In the genomic region with DNA sequence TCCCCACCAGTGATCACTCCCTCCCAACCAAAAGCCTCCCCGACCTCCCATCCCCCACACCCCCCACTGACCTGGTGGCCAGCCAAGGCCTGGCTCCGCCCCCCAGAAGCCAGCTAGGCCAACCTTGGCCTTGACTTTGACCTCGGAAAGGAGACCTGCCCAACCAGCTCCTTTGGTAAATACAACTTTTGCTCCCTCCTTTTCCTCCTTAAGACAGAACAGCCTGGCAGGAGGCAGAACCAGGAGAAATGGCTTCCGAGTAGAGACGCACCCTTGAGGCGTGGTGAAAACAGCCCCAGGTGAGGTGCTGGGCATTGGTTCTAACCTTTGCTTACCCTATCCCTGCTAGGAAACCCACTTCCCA, we compare ENCODE assay signal across 10 cellular contexts. TPM values are rescaled to one million over a fixed set of nuclear protein-coding genes. Genes with fewer than 3 reads are reported as not detected.
DNase-seq lines count a peak whose midpoint lies in the region; ATAC-seq and TF ChIP-seq lines count a peak whose summit lies in the region.
"Had no signal": no experiment of that assay in that cellular context is flagged by ENCODE, and none has a peak within 500 bp of the region (broad histone marks: within the 10 kb centered on the region; RNA-seq: fewer than 3 reads in every experiment).

No MANE protein-coding gene starts in this region.

- no peaks in the 10 kb centered on the region for H3K27me3 ChIP-seq in lower lobe of right lung (ENCODE audit: low read depth)
- no peaks in the 10 kb centered on the region for H3K27me3 ChIP-seq in testis

- intact Hi-C loops in lower lobe of right lung (cut with DNase I) (no loop called here), testis (cut with DNase I; ENCODE audit: low total_unique reads) (no loop called here)

- peak overlapping the region; percentile 68 for H3K27ac ChIP-seq in lower lobe of right lung
- peak overlapping the region; percentile 18 to 44 for H3K27ac ChIP-seq in testis

- H3K27me3 Mint-ChIP-seq in activated naive CD8-positive, alpha-beta T cell treated with anti-CD3 and anti-CD28 coated beads, Interleukin-2, amount 50 U/mL, for 24 hours, result no peaks in the 10 kb centered on the region

- H3K4me3 ChIP-seq in lower lobe of right lung (no peak overlapping the region), testis (peak overlapping the region in 1 of 2 donors; percentile 15)
- H3K4me3 ChIP-seq: smooth muscle cell had no signal

- 49 to 61% methylated on average over 4 to 6 of the region's 6 CpGs for WGBS in testis, 2 donors

- H3K4me1 ChIP-seq in lower lobe of right lung (peaks cover 30% of the 10 kb centered on the region), testis (peaks cover 27% of the 10 kb centered on the region)

- H3K9me3 ChIP-seq in lower lobe of right lung, result no peaks in the 10 kb centered on the region
- no peaks in the 10 kb centered on the region for H3K9me3 ChIP-seq in testis

- no peak for TF ChIP-seq POLR2A in testis (IDR thresholded peaks at IDR 0.05)

- TF ChIP-seq CTCF in lower lobe of right lung (IDR thresholded peaks at IDR 0.05), result no peak
- no peak for TF ChIP-seq CTCF in testis (IDR thresholded peaks at IDR 0.05)

- peak overlapping the region; percentile 77 for H3K27ac Mint-ChIP-seq in activated naive CD8-positive, alpha-beta T cell treated with anti-CD3 and anti-CD28 coated beads, Interleukin-2, amount 50 U/mL, for 24 hours

- H3K4me3 Mint-ChIP-seq in activated naive CD8-positive, alpha-beta T cell treated with anti-CD3 and anti-CD28 coated beads, Interleukin-2, amount 50 U/mL, for 24 hours, result peak overlapping the region; percentile 44

- ATAC-seq in activated naive CD8-positive, alpha-beta T cell treated with anti-CD3 and anti-CD28 coated beads, Interleukin-2, amount 50 U/mL, for 24 hours, result no peak
- peak; percentile 73 to 78 for ATAC-seq in lower lobe of right lung

- H3K9me3 Mint-ChIP-seq in activated naive CD8-positive, alpha-beta T cell treated with anti-CD3 and anti-CD28 coated beads, Interleukin-2, amount 50 U/mL, for 24 hours, result no peaks in the 10 kb centered on the region

- DNase-seq in NCI-H2196 (lab: John Stamatoyannopoulos, UW; ENCODE audit: unreplicated experiment), result peak; percentile 36
- no peak for DNase-seq in NCI-H2196 treated with DMSO at 0.1 percent for 48 hours (lab: John Stamatoyannopoulos, UW; ENCODE audit: unreplicated experiment)
- no peak for DNase-seq in activated naive CD8-positive, alpha-beta T cell treated with anti-CD3 and anti-CD28 coated beads, Interleukin-2, amount 50 U/mL, for 24 hours
- no peak for DNase-seq in lower lobe of right lung
- DNase-seq in testis, result peak; percentile 70
- no peak for DNase-seq in NCI-H2107 (lab: John Stamatoyannopoulos, UW)
- DNase-seq in NCI-H748 treated with DMSO at 0.1 percent for 48 hours (lab: John Stamatoyannopoulos, UW), result no peak
- DNase-seq in activated effector memory CD4-positive, alpha-beta T cell treated with Interleukin-2 at 50 U/mL for 16 hours, result no peak
- DNase-seq: activated CD8-positive, alpha-beta memory T cell treated with anti-CD3 and anti-CD28 coated beads, Interleukin-2, amount 50 U/mL, for 4 hours had no signal

- H3K36me3 ChIP-seq in lower lobe of right lung, result no peaks in the 10 kb centered on the region
- H3K36me3 ChIP-seq in testis (ENCODE audit: low read depth, missing control alignments), result no peaks in the 10 kb centered on the region

- peaks cover 43% of the 10 kb centered on the region for H3K4me1 Mint-ChIP-seq in activated naive CD8-positive, alpha-beta T cell treated with anti-CD3 and anti-CD28 coated beads, Interleukin-2, amount 50 U/mL, for 24 hours

- no peaks in the 10 kb centered on the region for H3K36me3 Mint-ChIP-seq in activated naive CD8-positive, alpha-beta T cell treated with anti-CD3 and anti-CD28 coated beads, Interleukin-2, amount 50 U/mL, for 24 hours (ENCODE audit: low read depth)

RNA-seq across cellular contexts. Expression of a gene that starts 27.0 kb away (rescaled TPM):
- total RNA-seq in lower lobe of right lung (44.0 TPM), testis (10 to 100 TPM; 63.9 to 64.9 TPM)
- polyA plus RNA-seq in testis (ENCODE audit: insufficient read depth, low read depth, low replicate concordance), result 33.0 TPM

Comparison
In these comparisons a context has a peak if more than half of its experiments do, and no peak if none do; other contexts are left out.
1. DNase-seq: peak in NCI-H2196 (single experiment) and testis (single experiment); none in NCI-H2196 treated with DMSO at 0.1 percent for 48 hours (single experiment), activated naive CD8-positive, alpha-beta T cell treated with anti-CD3 and anti-CD28 coated beads, Interleukin-2, amount 50 U/mL, for 24 hours (single experiment), lower lobe of right lung (single experiment), NCI-H2107 (single experiment), NCI-H748 treated with DMSO at 0.1 percent for 48 hours (single experiment) and activated effector memory CD4-positive, alpha-beta T cell treated with Interleukin-2 at 50 U/mL for 16 hours (single experiment).